ENCODE assay signal across 32 cellular contexts in genomic region chr11:45075952-45076351, GRCh38.
"Had no signal": no experiment of that assay in that cellular context is flagged by ENCODE, and none has a peak within 500 bp of the region (broad histone marks: within the 10 kb centered on the region; RNA-seq: fewer than 3 reads in every experiment).

No MANE protein-coding gene starts in this region.

- H3K27ac ChIP-seq: adrenal gland, VCaP had no signal

- H3K27me3 ChIP-seq: adrenal gland had no signal

- H3K9me3 ChIP-seq: adrenal gland had no signal

- DNase-seq: activated B cell treated with CpG ODN at 0.5 μM for 24 hours; activated CD4-positive, alpha-beta memory T cell treated with anti-CD3 and anti-CD28 coated beads for 36 hours; activated CD4-positive, alpha-beta T cell treated with anti-CD3 and anti-CD28 coated beads for 4 hours; activated CD4-positive, alpha-beta T cell treated with anti-CD3 and anti-CD28 coated beads, Interleukin-2, amount 10 ng/mL, durations not matched to agents 24 days and 14 days; activated CD4-positive, alpha-beta T cell treated with anti-CD3 and anti-CD28 coated beads, Interleukin-2, amount 50 U/mL, for 1 hour; activated CD4-positive, alpha-beta T cell treated with anti-CD3 and anti-CD28 coated beads, Interleukin-2, amount 50 U/mL, for 4 hours; activated CD4-positive, CD25-positive, alpha-beta regulatory T cell treated with anti-CD3 and anti-CD28 coated beads, Interleukin-2, amount 50 U/mL, for 72 hours; activated CD8-positive, alpha-beta memory T cell treated with anti-CD3 and anti-CD28 coated beads, Interleukin-2, amount 50 U/mL, for 4 hours; activated CD8-positive, alpha-beta T cell treated with anti-CD3 and anti-CD28 coated beads for 36 hours; activated effector memory CD4-positive, alpha-beta T cell treated with anti-CD3 and anti-CD28 coated beads, Interleukin-2, amount 50 U/mL, for 16 hours; activated gamma-delta T cell treated with Interleukin-2 at 50 U/mL for 16 hours; activated naive CD4-positive, alpha-beta T cell; activated naive CD4-positive, alpha-beta T cell treated with anti-CD3 and anti-CD28 coated beads for 36 hours; activated naive CD4-positive, alpha-beta T cell treated with anti-CD3 and anti-CD28 coated beads, Interleukin-2, amount 50 U/mL, for 16 hours; activated naive CD8-positive, alpha-beta T cell treated with anti-CD3 and anti-CD28 coated beads for 36 hours; activated T-cell treated with anti-CD3 and anti-CD28 coated beads for 4 hours; activated T-cell treated with anti-CD3 and anti-CD28 coated beads, Interleukin-2, amount 50 U/mL, for 1 hour; activated T-cell treated with anti-CD3 and anti-CD28 coated beads, Interleukin-2, amount 50 U/mL, for 4 hours; activated T-cell treated with anti-CD3 and anti-CD28 coated beads, Interleukin-2, amount 50 U/mL, for 72 hours; adrenal gland; amniotic stem cell; aorta; central memory CD4-positive, alpha-beta T cell; cerebellar nuclear complex; T-helper 1 cell; T-helper 2 cell; T-helper 9 cell had no signal

- FAIRE-seq: astrocyte, TTC549 had no signal

- ATAC-seq: activated CD8-positive, alpha-beta T cell treated with anti-CD3 and anti-CD28 coated beads for 36 hours; activated naive CD4-positive, alpha-beta T cell treated with anti-CD3 and anti-CD28 coated beads, Interleukin-2, amount 50 U/mL, for 72 hours; activated T-cell treated with anti-CD3 and anti-CD28 coated beads, Interleukin-2, amount 50 U/mL, for 4 hours; activated T-cell treated with anti-CD3 and anti-CD28 coated beads, Interleukin-2, amount 50 U/mL, for 72 hours; activated T-helper 17 cell treated with anti-CD3 and anti-CD28 coated beads, Interleukin-2, amount 50 U/mL, for 72 hours had no signal

- H3K4me3 ChIP-seq: adrenal gland had no signal

- H3K36me3 ChIP-seq: adrenal gland had no signal
